Comparison of ENCODE assay signal across 8 cellular contexts in genomic region chr19:18046066-18046718, GRCh38. TPM values are rescaled to one million over a fixed set of nuclear protein-coding genes. Genes with fewer than 3 reads are reported as not detected.
DNase-seq lines count a peak whose midpoint lies in the region; ATAC-seq and TF ChIP-seq lines count a peak whose summit lies in the region.

No MANE protein-coding gene starts in this region.

- H3K4me3 ChIP-seq in left ventricle myocardium inferior = no peak overlapping the region
- H3K4me3 ChIP-seq in urinary bladder (ENCODE audit: low read depth, low read length) = no peak overlapping the region

- intact Hi-C loops in left ventricle myocardium inferior (cut with micrococcal nuclease) = loop anchor here (5.0 kb wide), 1 partner anchor 39 kb away; the partner anchor contains the start of gene ARRDC2
- intact Hi-C loops in left ventricle myocardium superior (cut with micrococcal nuclease) = no loop called here

- TF ChIP-seq CTCF in left ventricle myocardium inferior (IDR thresholded peaks at IDR 0.05; ENCODE audit: borderline replicate concordance) = no peak

- no peaks in the 10 kb centered on the region for H3K27me3 ChIP-seq in left ventricle myocardium inferior (ENCODE audit: low read depth)

- H3K9me3 ChIP-seq in left ventricle myocardium inferior (replicated peaks) = peaks cover 4% of the 10 kb centered on the region

- ATAC-seq in left ventricle myocardium superior = no peak
- ATAC-seq in HG03342 (IDR thresholded peaks at IDR 0.05; ENCODE audit: unreplicated experiment) = no peak

- H3K27ac ChIP-seq in left ventricle myocardium inferior (replicated peaks) = peak overlapping the region; percentile 88
- H3K27ac ChIP-seq in urinary bladder (ENCODE audit: low read depth) = peak overlapping the region; percentile 41

- H3K36me3 ChIP-seq in left ventricle myocardium inferior (no peaks in the 10 kb centered on the region), urinary bladder (ENCODE audit: insufficient read depth) (no peaks in the 10 kb centered on the region)

- DNase-seq in left ventricle myocardium inferior (no peak), left ventricle myocardium superior (no peak), kidney glomerular epithelial cell (lab: John Stamatoyannopoulos, UW) (peak; percentile 68), midbrain (lab: John Stamatoyannopoulos, UW) (no peak), NCI-H345 (lab: John Stamatoyannopoulos, UW) (no peak)
- peak; percentile 25 to 52 for DNase-seq in activated CD4-positive, alpha-beta T cell treated with anti-CD3 and anti-CD28 coated beads, Interleukin-2, amount 50 U/mL, for 48 hours

- H3K4me1 ChIP-seq in left ventricle myocardium inferior = peaks cover 52% of the 10 kb centered on the region
- no peaks in the 10 kb centered on the region for H3K4me1 ChIP-seq in urinary bladder (ENCODE audit: insufficient read depth)

- 64% methylated on average over 14 of the region's 14 CpGs for WGBS in urinary bladder

RNA-seq across cellular contexts. Expression of gene ARRDC2, which starts 38.2 kb away (rescaled TPM):
- total RNA-seq in left ventricle myocardium inferior (16.6 TPM), left ventricle myocardium superior (17.9 TPM), urinary bladder (7.5 TPM)
- polyA plus RNA-seq in urinary bladder = 38.0 TPM

RNA-seq across cellular contexts. Expression of gene IL12RB1, which starts 40.5 kb away (rescaled TPM):
- total RNA-seq in left ventricle myocardium inferior = 0.44 TPM
- total RNA-seq in left ventricle myocardium superior = 0.94 TPM
- 0.63 TPM for total RNA-seq in urinary bladder
- polyA plus RNA-seq in urinary bladder = 1.1 TPM

RNA-seq across cellular contexts. Expression of gene MAST3, which starts 51.4 kb away (rescaled TPM):
- 4.6 TPM for total RNA-seq in left ventricle myocardium inferior
- total RNA-seq in left ventricle myocardium superior = 5.6 TPM
- 3.5 TPM for total RNA-seq in urinary bladder
- 7.0 TPM for polyA plus RNA-seq in urinary bladder

Comparison
In these comparisons a context has a peak if more than half of its experiments do, and no peak if none do; other contexts are left out.
1. DNase-seq: peak in activated CD4-positive, alpha-beta T cell treated with anti-CD3 and anti-CD28 coated beads, Interleukin-2, amount 50 U/mL, for 48 hours (2 of 2) and kidney glomerular epithelial cell (single experiment); none in left ventricle myocardium inferior (single experiment), left ventricle myocardium superior (single experiment), midbrain (single experiment) and NCI-H345 (single experiment).